In genomic region chr7:1152492-1152891, GRCh38 we compare ENCODE assay signal across 17 cellular contexts.
"Had no signal": no experiment of that assay in that cellular context is flagged by ENCODE, and none has a peak within 500 bp of the region (broad histone marks: within the 10 kb centered on the region; RNA-seq: fewer than 3 reads in every experiment).

No MANE protein-coding gene starts in this region.

- H3K9me3 ChIP-seq: colonic mucosa, esophagus squamous epithelium, gastroesophageal sphincter, right atrium auricular region, suprapubic skin, thyroid gland had no signal

- DNase-seq: colonic mucosa; dermis blood vessel endothelial cell; esophagus squamous epithelium; foreskin fibroblast; glutamatergic neuron; left cardiac atrium; left ventricle myocardium superior; mammary epithelial cell; naive thymus-derived CD8-positive, alpha-beta T cell; small intestine; stimulated activated CD4-positive, alpha-beta T cell treated with anti-CD3 and anti-CD28 coated beads, Interleukin-2, amount 100 ng/mL, for 48 hours; stimulated activated naive CD8-positive, alpha-beta T cell treated with anti-CD3 and anti-CD28 coated beads, Interleukin-15, Interleukin-2, amounts not matched to agents 100 U/mL and 50 U/mL, for 24 hours; thyroid gland had no signal

- H3K4me1 ChIP-seq: colonic mucosa, esophagus squamous epithelium, gastroesophageal sphincter, right atrium auricular region, suprapubic skin had no signal

- H3K27ac ChIP-seq: colonic mucosa, esophagus squamous epithelium, gastroesophageal sphincter, right atrium auricular region, suprapubic skin, thyroid gland had no signal

- ATAC-seq: gastroesophageal sphincter; left cardiac atrium; left ventricle myocardium superior; naive thymus-derived CD8-positive, alpha-beta T cell; stimulated activated naive CD8-positive, alpha-beta T cell treated with anti-CD3 and anti-CD28 coated beads, Interleukin-15, Interleukin-2, amounts not matched to agents 100 U/mL and 50 U/mL, for 24 hours had no signal

- H3K4me3 ChIP-seq: colonic mucosa, esophagus squamous epithelium, gastroesophageal sphincter, right atrium auricular region, suprapubic skin, thyroid gland had no signal

- H3K27me3 ChIP-seq: colonic mucosa, esophagus squamous epithelium, gastroesophageal sphincter, right atrium auricular region, suprapubic skin, thyroid gland had no signal

- FAIRE-seq: keratinocyte, small intestine had no signal
